ENCODE assay signal across 23 cellular contexts in the genomic region with DNA sequence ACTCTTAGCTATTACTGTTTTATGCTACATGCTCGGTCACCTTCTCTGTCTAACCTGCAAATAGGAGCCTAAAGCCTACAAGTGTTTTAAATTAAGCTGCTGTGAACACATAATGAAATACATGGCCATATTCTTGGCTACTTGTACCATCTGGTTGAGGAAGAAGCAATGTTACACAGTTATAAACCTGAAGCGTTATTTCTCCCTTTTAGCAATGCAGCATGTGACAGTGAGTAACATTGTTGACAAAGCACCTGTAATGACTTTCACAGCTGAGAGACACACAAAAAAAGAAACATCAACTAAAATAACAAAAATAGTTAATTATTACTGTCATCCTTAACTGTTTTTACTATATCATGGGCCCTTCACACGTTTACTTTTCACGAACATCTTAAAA.
"Had no signal": no experiment of that assay in that cellular context is flagged by ENCODE, and none has a peak within 500 bp of the region (broad histone marks: within the 10 kb centered on the region; RNA-seq: fewer than 3 reads in every experiment).

No MANE protein-coding gene starts in this region.

- H3K27ac ChIP-seq: coronary artery, ovary, right atrium auricular region, stomach, tibial artery had no signal

- H3K36me3 Mint-ChIP-seq: memory B cell; natural killer cell; stimulated activated effector memory CD8-positive, alpha-beta T cell treated with anti-CD3 and anti-CD28 coated beads, Interleukin-12 subunit alpha, Interleukin-12 subunit beta, amount 100 ng/mL, for 72 hours; type B pancreatic cell had no signal

- H3K27me3 ChIP-seq: ovary, right atrium auricular region, stomach, tibial artery had no signal

- ATAC-seq: left colon; left ventricle myocardium superior; natural killer cell; sciatic nerve; stimulated activated effector memory CD8-positive, alpha-beta T cell treated with anti-CD3 and anti-CD28 coated beads, Interleukin-12 subunit alpha, Interleukin-12 subunit beta, amount 100 ng/mL, for 72 hours had no signal

- H3K4me2 ChIP-seq: smooth muscle cell had no signal

- H3K4me1 Mint-ChIP-seq: natural killer cell; stimulated activated effector memory CD8-positive, alpha-beta T cell treated with anti-CD3 and anti-CD28 coated beads, Interleukin-12 subunit alpha, Interleukin-12 subunit beta, amount 100 ng/mL, for 72 hours had no signal

- H3K36me3 ChIP-seq: ovary, right atrium auricular region, stomach, tibial artery had no signal

- H3K4me3 Mint-ChIP-seq: memory B cell; natural killer cell; stimulated activated effector memory CD8-positive, alpha-beta T cell treated with anti-CD3 and anti-CD28 coated beads, Interleukin-12 subunit alpha, Interleukin-12 subunit beta, amount 100 ng/mL, for 72 hours; type B pancreatic cell had no signal

- H3K4me3 ChIP-seq: coronary artery, lung, ovary, right atrium auricular region, smooth muscle cell, stomach, tibial artery had no signal

- DNase-seq: dermis blood vessel endothelial cell; effector memory CD4-positive, alpha-beta T cell; kidney glomerular epithelial cell; left colon; left ventricle myocardium superior; natural killer cell; occipital lobe; ovary; posterior cingulate gyrus; stimulated activated CD4-positive, alpha-beta T cell treated with anti-CD3 and anti-CD28 coated beads, Interleukin-12 subunit alpha, Interleukin-12 subunit beta, amount 100 ng/mL, for 4 hours; stimulated activated CD4-positive, alpha-beta T cell treated with anti-CD3 and anti-CD28 coated beads, Interleukin-1b, Interleukin-23, amount 100 ng/mL, for 48 hours; stimulated activated CD4-positive, alpha-beta T cell treated with anti-CD3 and anti-CD28 coated beads, Interleukin-4, amount 100 ng/mL, for 24 hours; stimulated activated naive CD4-positive, alpha-beta T cell treated with Interleukin-2 at 50 U/mL for 16 hours; stomach; tibial artery had no signal

- H3K9me3 ChIP-seq: ovary, right atrium auricular region, stomach, tibial artery had no signal

- H3K27ac Mint-ChIP-seq: memory B cell; natural killer cell; stimulated activated effector memory CD8-positive, alpha-beta T cell treated with anti-CD3 and anti-CD28 coated beads, Interleukin-12 subunit alpha, Interleukin-12 subunit beta, amount 100 ng/mL, for 72 hours; type B pancreatic cell had no signal

- H3K4me1 ChIP-seq: right atrium auricular region, stomach, tibial artery had no signal

- H3K9me3 Mint-ChIP-seq: memory B cell; natural killer cell; stimulated activated effector memory CD8-positive, alpha-beta T cell treated with anti-CD3 and anti-CD28 coated beads, Interleukin-12 subunit alpha, Interleukin-12 subunit beta, amount 100 ng/mL, for 72 hours; type B pancreatic cell had no signal
